Comparison of ENCODE assay signal across 8 cellular contexts in genomic region chr19:11560404-11560988, GRCh38. TPM values are rescaled to one million over a fixed set of nuclear protein-coding genes. Genes with fewer than 3 reads are reported as not detected.
DNase-seq lines count a peak whose midpoint lies in the region; ATAC-seq, FAIRE-seq and TF ChIP-seq lines count a peak whose summit lies in the region.

No MANE protein-coding gene starts in this region.

- H3K36me3 ChIP-seq in BLaER1: peaks cover 12% of the 10 kb centered on the region; the same call in 1 of the 2 replicates
- H3K36me3 ChIP-seq in astrocyte (ENCODE audit: insufficient read depth, low read length): peaks cover 2% of the 10 kb centered on the region

- peak; percentile 78 for TF ChIP-seq CTCF in astrocyte (IDR thresholded peaks at IDR 0.05; ENCODE audit: insufficient read depth, low read depth, low read length)

- H3K27ac Mint-ChIP-seq in astrocyte (ENCODE audit: unreplicated experiment): peak overlapping the region; percentile 27

- no peak overlapping the region for H2AFZ ChIP-seq in astrocyte (ENCODE audit: low read depth, low read length)

- DNase-seq in M059J (ENCODE audit: low read depth) (peak; percentile 76), SK-N-DZ (ENCODE audit: low spot score) (peak; percentile 85), astrocyte (ENCODE audit: low read depth) (peak; percentile 39), iPS DF 19.7 (ENCODE audit: low read depth, low spot score) (peak; percentile 65)
- peak; percentile 70 for DNase-seq in stimulated activated CD4-positive, alpha-beta T cell treated with anti-CD3 and anti-CD28 coated beads, Interleukin-15, amount 100 ng/mL, for 24 hours

- no peaks in the 10 kb centered on the region for H3K9me3 Mint-ChIP-seq in astrocyte (ENCODE audit: unreplicated experiment)

- H3K9ac ChIP-seq in BLaER1 (no peak overlapping the region), astrocyte (ENCODE audit: low read length) (no peak overlapping the region)

- H3K27me3 ChIP-seq in BLaER1 (no peaks in the 10 kb centered on the region), astrocyte (ENCODE audit: insufficient read depth, low read length) (no peaks in the 10 kb centered on the region)

- H3K4me1 ChIP-seq in BLaER1: peaks cover 60% of the 10 kb centered on the region
- H3K4me1 ChIP-seq in astrocyte (ENCODE audit: insufficient read depth, low read length): peaks cover 7% of the 10 kb centered on the region

- H3K4me3 ChIP-seq in BLaER1: no peak overlapping the region
- no peak overlapping the region for H3K4me3 ChIP-seq in astrocyte (ENCODE audit: insufficient read depth, low read depth, low read length)

- H3K27me3 Mint-ChIP-seq in astrocyte (ENCODE audit: low read depth, unreplicated experiment): no peaks in the 10 kb centered on the region

- H3K27ac ChIP-seq in BLaER1 (no peak overlapping the region), astrocyte (ENCODE audit: low read depth, low read length) (no peak overlapping the region)

- peaks cover 35% of the 10 kb centered on the region for H4K20me1 ChIP-seq in BLaER1
- H4K20me1 ChIP-seq in astrocyte (ENCODE audit: insufficient read depth, low read length): peaks cover 29% of the 10 kb centered on the region

- FAIRE-seq in astrocyte (lab: Jason Lieb, UNC): no peak

- no peaks in the 10 kb centered on the region for H3K36me3 Mint-ChIP-seq in astrocyte (ENCODE audit: low read depth, unreplicated experiment)

- ATAC-seq in GM18517 (IDR thresholded peaks at IDR 0.05; ENCODE audit: unreplicated experiment) (peak; percentile 56), GM19463 (IDR thresholded peaks at IDR 0.05; ENCODE audit: unreplicated experiment) (no peak)

- H3K9me3 ChIP-seq in BLaER1 (no peaks in the 10 kb centered on the region), astrocyte (ENCODE audit: insufficient read depth, low read depth, low read length) (no peaks in the 10 kb centered on the region)

- H3K4me2 ChIP-seq in BLaER1 (peak overlapping the region; percentile 93), astrocyte (ENCODE audit: low read length) (peak overlapping the region; percentile 29)

- peak overlapping the region; percentile 78 for H3K4me3 Mint-ChIP-seq in astrocyte (ENCODE audit: unreplicated experiment)

- H3K4me1 Mint-ChIP-seq in astrocyte (ENCODE audit: low read depth, unreplicated experiment): peaks cover 14% of the 10 kb centered on the region

- H3K79me2 ChIP-seq in astrocyte (ENCODE audit: insufficient read depth, low read length): peaks cover 35% of the 10 kb centered on the region

RNA-seq across cellular contexts. Expression of gene ELOF1, which starts 1.5 kb away (rescaled TPM):
- total RNA-seq in M059J (2014; rRNA removed; shearing (Covaris generic)): 84.6 and 136 TPM in 2 replicates
- polyA plus RNA-seq in SK-N-DZ (2014; cell fraction: cytosol; rRNA removed): 50.5 and 52.7 TPM in 2 replicates
- 21.0 and 27.4 TPM in 2 replicates for polyA plus RNA-seq in SK-N-DZ (2014; cell fraction: nucleus; rRNA removed)
- total RNA-seq in astrocyte: 75.7 and 78.8 TPM in 2 replicates

RNA-seq across cellular contexts. Expression of gene ACP5, which starts 16.9 kb away (rescaled TPM):
- total RNA-seq in M059J (2014; rRNA removed; shearing (Covaris generic)): 0.39 and 0.76 TPM in 2 replicates
- 4.1 and 6.8 TPM in 2 replicates for polyA plus RNA-seq in SK-N-DZ (2014; cell fraction: cytosol; rRNA removed)
- 3.3 and 5.2 TPM in 2 replicates for polyA plus RNA-seq in SK-N-DZ (2014; cell fraction: nucleus; rRNA removed)
- total RNA-seq in astrocyte: not detected in 2 replicates

RNA-seq across cellular contexts. Expression of gene CNN1, which starts 21.8 kb away (rescaled TPM):
- 30.5 and 31.4 TPM in 2 replicates for total RNA-seq in M059J (2014; rRNA removed; shearing (Covaris generic))
- 10.9 and 22.8 TPM in 2 replicates for polyA plus RNA-seq in SK-N-DZ (2014; cell fraction: cytosol; rRNA removed)
- 4.8 and 10.8 TPM in 2 replicates for polyA plus RNA-seq in SK-N-DZ (2014; cell fraction: nucleus; rRNA removed)
- 201 and 236 TPM in 2 replicates for total RNA-seq in astrocyte

RNA-seq across cellular contexts. Expression of gene ECSIT, which starts 31.6 kb away (rescaled TPM):
- 29.5 and 43.3 TPM in 2 replicates for total RNA-seq in M059J (2014; rRNA removed; shearing (Covaris generic))
- polyA plus RNA-seq in SK-N-DZ (2014; cell fraction: cytosol; rRNA removed): 80.7 and 86.5 TPM in 2 replicates
- 105 and 118 TPM in 2 replicates for polyA plus RNA-seq in SK-N-DZ (2014; cell fraction: nucleus; rRNA removed)
- total RNA-seq in astrocyte: 17.8 and 21.9 TPM in 2 replicates

RNA-seq across cellular contexts. Expression of gene ZNF627, which starts 36.8 kb away (rescaled TPM):
- 10.6 and 22.6 TPM in 2 replicates for total RNA-seq in M059J (2014; rRNA removed; shearing (Covaris generic))
- 16.6 and 21.0 TPM in 2 replicates for polyA plus RNA-seq in SK-N-DZ (2014; cell fraction: cytosol; rRNA removed)
- 10.4 and 17.8 TPM in 2 replicates for polyA plus RNA-seq in SK-N-DZ (2014; cell fraction: nucleus; rRNA removed)
- 20.4 and 20.5 TPM in 2 replicates for total RNA-seq in astrocyte
